12 cellular contexts compared by ENCODE assay signal in the genomic region with DNA sequence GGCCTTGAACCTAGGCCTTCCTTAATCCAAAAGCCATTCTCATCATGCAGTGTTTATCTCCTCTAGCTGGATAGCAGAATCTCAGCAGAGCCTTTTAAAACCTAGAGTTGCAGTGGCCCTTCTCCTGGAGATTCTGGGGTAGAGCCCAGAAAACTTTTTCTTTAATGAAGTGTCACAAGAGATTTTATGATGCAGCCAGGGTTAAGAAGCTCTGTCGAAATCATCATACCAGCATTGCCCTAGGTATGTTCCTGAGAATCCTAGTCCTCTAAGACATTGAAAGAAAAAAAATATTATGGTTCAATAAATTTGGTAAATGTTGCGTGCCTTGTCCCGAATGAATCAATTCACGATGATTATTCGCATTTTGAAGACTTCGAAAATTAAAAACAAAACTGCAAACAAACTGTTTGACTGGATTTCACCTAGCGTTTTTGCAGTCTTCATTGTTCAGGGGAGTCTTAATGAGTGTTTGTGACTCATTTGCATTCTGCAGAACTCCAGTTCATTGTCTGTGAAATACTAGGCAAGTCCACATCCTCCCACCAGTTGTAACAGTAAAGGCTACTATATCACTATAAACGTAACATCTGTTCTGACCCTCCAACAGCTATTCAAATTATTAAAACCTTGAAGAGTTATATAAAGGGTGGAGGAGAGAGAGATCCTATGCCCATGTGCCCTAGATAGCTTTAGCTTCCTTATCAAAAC.
"Had no signal": no experiment of that assay in that cellular context is flagged by ENCODE, and none has a peak within 500 bp of the region (broad histone marks: within the 10 kb centered on the region; RNA-seq: fewer than 3 reads in every experiment).

No MANE protein-coding gene starts in this region.

- H3K9me3 Mint-ChIP-seq: activated CD8-positive, alpha-beta T cell treated with anti-CD3 and anti-CD28 coated beads for 36 hours; activated naive CD4-positive, alpha-beta T cell treated with anti-CD3 and anti-CD28 coated beads, Interleukin-2, amount 50 U/mL, for 24 hours; naive thymus-derived CD4-positive, alpha-beta T cell had no signal

- H3K4me3 Mint-ChIP-seq: activated CD8-positive, alpha-beta T cell treated with anti-CD3 and anti-CD28 coated beads for 36 hours; activated naive CD4-positive, alpha-beta T cell treated with anti-CD3 and anti-CD28 coated beads, Interleukin-2, amount 50 U/mL, for 24 hours; naive thymus-derived CD4-positive, alpha-beta T cell had no signal

- H3K27ac ChIP-seq: breast epithelium, dorsolateral prefrontal cortex, neutrophil, transverse colon had no signal

- H3K36me3 ChIP-seq: breast epithelium, neutrophil, transverse colon had no signal

- H3K36me3 Mint-ChIP-seq: activated naive CD4-positive, alpha-beta T cell treated with anti-CD3 and anti-CD28 coated beads, Interleukin-2, amount 50 U/mL, for 24 hours; naive thymus-derived CD4-positive, alpha-beta T cell had no signal

- H3K4me1 ChIP-seq: breast epithelium had no signal

- H3K4me3 ChIP-seq: breast epithelium, dorsolateral prefrontal cortex, smooth muscle cell, transverse colon had no signal

- H3K27me3 ChIP-seq: breast epithelium, neutrophil, transverse colon had no signal

- DNase-seq: activated CD4-positive, alpha-beta T cell treated with anti-CD3 and anti-CD28 coated beads for 4 hours; activated CD8-positive, alpha-beta memory T cell treated with anti-CD3 and anti-CD28 coated beads, Interleukin-2, amount 50 U/mL, for 48 hours; activated CD8-positive, alpha-beta T cell treated with anti-CD3 and anti-CD28 coated beads for 36 hours; amygdala; dorsolateral prefrontal cortex; naive thymus-derived CD4-positive, alpha-beta T cell; right cardiac atrium; transverse colon had no signal

- H3K9me3 ChIP-seq: breast epithelium, neutrophil, transverse colon had no signal

- H3K4me1 Mint-ChIP-seq: activated naive CD4-positive, alpha-beta T cell treated with anti-CD3 and anti-CD28 coated beads, Interleukin-2, amount 50 U/mL, for 24 hours had no signal

- ATAC-seq: activated CD8-positive, alpha-beta T cell treated with anti-CD3 and anti-CD28 coated beads for 36 hours; naive thymus-derived CD4-positive, alpha-beta T cell; right cardiac atrium had no signal

- H3K27ac Mint-ChIP-seq: activated CD8-positive, alpha-beta T cell treated with anti-CD3 and anti-CD28 coated beads for 36 hours; activated naive CD4-positive, alpha-beta T cell treated with anti-CD3 and anti-CD28 coated beads, Interleukin-2, amount 50 U/mL, for 24 hours; naive thymus-derived CD4-positive, alpha-beta T cell had no signal
